In the genomic region with DNA sequence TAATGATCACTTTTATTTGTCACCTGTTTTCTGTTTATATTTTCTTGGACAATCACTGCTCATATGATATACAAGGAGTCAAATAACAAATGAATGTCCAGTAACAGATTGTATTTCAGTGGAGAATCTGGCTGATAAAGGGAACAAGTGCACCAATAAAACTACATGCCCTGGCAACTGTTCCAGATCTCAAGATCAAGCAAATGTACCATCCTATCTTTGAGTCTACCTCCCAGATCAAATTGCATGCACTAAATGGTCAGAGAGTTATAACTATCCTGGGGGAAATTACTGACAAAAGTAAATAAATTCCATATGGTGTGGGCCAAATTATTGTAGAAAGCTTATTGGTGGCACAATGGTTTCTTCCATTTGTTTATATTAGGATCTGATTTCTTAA, we compare ENCODE assay signal across 1 cellular context.
TF ChIP-seq lines count a peak whose summit lies in the region.

No MANE protein-coding gene starts in this region.

TF ChIP-seq in SK-N-SH, 30 proteins besides CTCF, POLR2A, EP300 and RAD21 (continued from another document):
- TF ChIP-seq, protein P1, sequence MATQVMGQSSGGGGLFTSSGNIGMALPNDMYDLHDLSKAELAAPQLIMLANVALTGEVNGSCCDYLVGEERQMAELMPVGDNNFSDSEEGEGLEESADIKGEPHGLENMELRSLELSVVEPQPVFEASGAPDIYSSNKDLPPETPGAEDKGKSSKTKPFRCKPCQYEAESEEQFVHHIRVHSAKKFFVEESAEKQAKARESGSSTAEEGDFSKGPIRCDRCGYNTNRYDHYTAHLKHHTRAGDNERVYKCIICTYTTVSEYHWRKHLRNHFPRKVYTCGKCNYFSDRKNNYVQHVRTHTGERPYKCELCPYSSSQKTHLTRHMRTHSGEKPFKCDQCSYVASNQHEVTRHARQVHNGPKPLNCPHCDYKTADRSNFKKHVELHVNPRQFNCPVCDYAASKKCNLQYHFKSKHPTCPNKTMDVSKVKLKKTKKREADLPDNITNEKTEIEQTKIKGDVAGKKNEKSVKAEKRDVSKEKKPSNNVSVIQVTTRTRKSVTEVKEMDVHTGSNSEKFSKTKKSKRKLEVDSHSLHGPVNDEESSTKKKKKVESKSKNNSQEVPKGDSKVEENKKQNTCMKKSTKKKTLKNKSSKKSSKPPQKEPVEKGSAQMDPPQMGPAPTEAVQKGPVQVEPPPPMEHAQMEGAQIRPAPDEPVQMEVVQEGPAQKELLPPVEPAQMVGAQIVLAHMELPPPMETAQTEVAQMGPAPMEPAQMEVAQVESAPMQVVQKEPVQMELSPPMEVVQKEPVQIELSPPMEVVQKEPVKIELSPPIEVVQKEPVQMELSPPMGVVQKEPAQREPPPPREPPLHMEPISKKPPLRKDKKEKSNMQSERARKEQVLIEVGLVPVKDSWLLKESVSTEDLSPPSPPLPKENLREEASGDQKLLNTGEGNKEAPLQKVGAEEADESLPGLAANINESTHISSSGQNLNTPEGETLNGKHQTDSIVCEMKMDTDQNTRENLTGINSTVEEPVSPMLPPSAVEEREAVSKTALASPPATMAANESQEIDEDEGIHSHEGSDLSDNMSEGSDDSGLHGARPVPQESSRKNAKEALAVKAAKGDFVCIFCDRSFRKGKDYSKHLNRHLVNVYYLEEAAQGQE (IDR thresholded peaks at IDR 0.05; ENCODE audit: low read depth, low read length), result no peak
- no peak for TF ChIP-seq TEAD4 (IDR thresholded peaks at IDR 0.05; ENCODE audit: borderline replicate concordance, insufficient read depth)
- TF ChIP-seq RFX5 (IDR thresholded peaks at IDR 0.05; ENCODE audit: low read length), result no peak
- TF ChIP-seq JUND (IDR thresholded peaks at IDR 0.05), result no peak
- no peak for TF ChIP-seq RXRA (IDR thresholded peaks at IDR 0.05; ENCODE audit: borderline replicate concordance, low read depth)
- TF ChIP-seq GATA2 (CRISPR knock-in tag; IDR thresholded peaks at IDR 0.05), result peak; percentile 96
- peak; percentile 87; the same call in 1 of the 2 replicates for TF ChIP-seq FOXJ3 (CRISPR knock-in tag; IDR thresholded peaks at IDR 0.05)
- no peak for TF ChIP-seq EZH2phosphoT487 (IDR thresholded peaks at IDR 0.05; ENCODE audit: borderline replicate concordance, low read depth)
- no peak for TF ChIP-seq ZBTB33 (IDR thresholded peaks at IDR 0.05; ENCODE audit: borderline replicate concordance, low read depth)
- TF ChIP-seq SIN3A (IDR thresholded peaks at IDR 0.05; ENCODE audit: borderline replicate concordance, low read depth, low read length), result no peak
